Comparison of ENCODE assay signal across 14 cellular contexts in genomic region chr13:45336025-45336800, GRCh38. TPM values are rescaled to one million over a fixed set of nuclear protein-coding genes. Genes with fewer than 3 reads are reported as not detected.
DNase-seq lines count a peak whose midpoint lies in the region; ATAC-seq and TF ChIP-seq lines count a peak whose summit lies in the region.
"Had no signal": no experiment of that assay in that cellular context is flagged by ENCODE, and none has a peak within 500 bp of the region (broad histone marks: within the 10 kb centered on the region; RNA-seq: fewer than 3 reads in every experiment).

No MANE protein-coding gene starts in this region.

- H3K9me3 ChIP-seq in cardiac muscle cell (ENCODE audit: low read depth) = no peaks in the 10 kb centered on the region
- no peaks in the 10 kb centered on the region for H3K9me3 ChIP-seq in hepatocyte (ENCODE audit: low read depth)
- H3K9me3 ChIP-seq: esophagus muscularis mucosa, ovary had no signal

- no peaks in the 10 kb centered on the region for H3K27me3 Mint-ChIP-seq in activated CD4-positive, alpha-beta memory T cell treated with anti-CD3 and anti-CD28 coated beads for 36 hours

- TF ChIP-seq CTCF in cardiac muscle cell (IDR thresholded peaks at IDR 0.05; ENCODE audit: low read depth, low read length) (no peak), hepatocyte (IDR thresholded peaks at IDR 0.05; ENCODE audit: poor library complexity) (no peak)

- H3K27me3 ChIP-seq in cardiac muscle cell = no peaks in the 10 kb centered on the region
- no peaks in the 10 kb centered on the region for H3K27me3 ChIP-seq in hepatocyte
- H3K27me3 ChIP-seq: esophagus muscularis mucosa, ovary had no signal

- CTCF ChIA-PET in activated CD4-positive, alpha-beta memory T cell treated with anti-CD3 and anti-CD28 coated beads for 36 hours (lab: Charles Lee) = interaction anchor here (1.3 kb wide), 1 partner anchor 39 kb away, joined by 3 read pairs; no protein-coding TSS in a partner anchor

- H3K36me3 Mint-ChIP-seq in activated CD4-positive, alpha-beta memory T cell treated with anti-CD3 and anti-CD28 coated beads for 36 hours = peaks cover 62% of the 10 kb centered on the region

- intact Hi-C loops in Right ventricle myocardium inferior (cut with DNase I) = no loop called here
- intact Hi-C loops in activated CD4-positive, alpha-beta memory T cell treated with anti-CD3 and anti-CD28 coated beads for 36 hours (cut with micrococcal nuclease) = no loop called here

- H3K36me3 ChIP-seq in cardiac muscle cell (peaks cover 55% of the 10 kb centered on the region), hepatocyte (replicated peaks; ENCODE audit: insufficient read depth, low read depth) (peaks cover 13% of the 10 kb centered on the region)
- H3K36me3 ChIP-seq: ovary had no signal

- no peaks in the 10 kb centered on the region for H3K9me2 ChIP-seq in hepatocyte (replicated peaks; ENCODE audit: insufficient read depth)

- no peak for ATAC-seq in Right ventricle myocardium inferior
- no peak for ATAC-seq in GM21367 (IDR thresholded peaks at IDR 0.05; ENCODE audit: unreplicated experiment)
- no peak for ATAC-seq in GM18517 (IDR thresholded peaks at IDR 0.05; ENCODE audit: unreplicated experiment)

- H3K4me1 Mint-ChIP-seq in activated CD4-positive, alpha-beta memory T cell treated with anti-CD3 and anti-CD28 coated beads for 36 hours (ENCODE audit: low read depth) = peaks cover 75% of the 10 kb centered on the region

- peaks cover 55% of the 10 kb centered on the region for H4K20me1 ChIP-seq in hepatocyte (ENCODE audit: insufficient read depth, poor library complexity, severe bottlenecking)

- 91% methylated on average over 9 of the region's 9 CpGs for WGBS in hepatocyte (ENCODE audit: low lambda C conversion rate, missing lambda C conversion rate)

- POLR2A ChIA-PET in activated CD4-positive, alpha-beta memory T cell treated with anti-CD3 and anti-CD28 coated beads for 36 hours (lab: Charles Lee) = interaction anchor here (1.6 kb wide), 1 partner anchor 20 kb away, joined by 5 read pairs; no protein-coding TSS in a partner anchor

- DNase-seq in cardiac muscle cell (ENCODE audit: low read depth in 1 of 2, low spot score in 1 of 2) (peak in 1 of 2 donors; percentile 20), Right ventricle myocardium inferior (ENCODE audit: missing footprints) (no peak), hepatocyte (ENCODE audit: low spot score) (no peak), NCI-H69 (lab: John Stamatoyannopoulos, UW) (no peak)
- no peak for DNase-seq in activated CD4-positive, alpha-beta memory T cell treated with anti-CD3 and anti-CD28 coated beads for 36 hours
- no peak for DNase-seq in stimulated activated CD4-positive, alpha-beta T cell treated with anti-CD3 and anti-CD28 coated beads, Interleukin-2, amount 100 ng/mL, for 48 hours
- DNase-seq: aorta, C1 segment of cervical spinal cord, NCI-H1436 treated with DMSO at 0.1 percent for 48 hours, ovary, trophoblast cell had no signal

- H3K27ac Mint-ChIP-seq in activated CD4-positive, alpha-beta memory T cell treated with anti-CD3 and anti-CD28 coated beads for 36 hours = peak overlapping the region; percentile 58

- H3K4me2 ChIP-seq in hepatocyte = peak overlapping the region; percentile 18

- peak overlapping the region; percentile 31 for H3K4me3 Mint-ChIP-seq in activated CD4-positive, alpha-beta memory T cell treated with anti-CD3 and anti-CD28 coated beads for 36 hours

- peaks cover 57% of the 10 kb centered on the region for H3K79me2 ChIP-seq in hepatocyte

- no peaks in the 10 kb centered on the region for H3K9me3 Mint-ChIP-seq in activated CD4-positive, alpha-beta memory T cell treated with anti-CD3 and anti-CD28 coated beads for 36 hours

- no peak overlapping the region for H2AFZ ChIP-seq in hepatocyte

- H3K27ac ChIP-seq in cardiac muscle cell (peak overlapping the region; percentile 58), hepatocyte (no peak overlapping the region)
- H3K27ac ChIP-seq: ovary had no signal

- H3K4me1 ChIP-seq in cardiac muscle cell (ENCODE audit: low read depth) (peaks cover 16% of the 10 kb centered on the region), hepatocyte (ENCODE audit: insufficient read depth) (peaks cover 18% of the 10 kb centered on the region)

- no peak overlapping the region for H3K4me3 ChIP-seq in cardiac muscle cell
- no peak overlapping the region for H3K4me3 ChIP-seq in hepatocyte
- H3K4me3 ChIP-seq: esophagus muscularis mucosa, ovary had no signal

RNA-seq across cellular contexts. Expression of gene TPT1, which starts 4.8 kb away (rescaled TPM):
- total RNA-seq in cardiac muscle cell = 1,619 and 1,761 TPM in 2 replicates
- 823 and 843 TPM in 2 replicates for polyA plus RNA-seq in cardiac muscle cell
- total RNA-seq in Right ventricle myocardium inferior = 4,733 TPM
- total RNA-seq in activated CD4-positive, alpha-beta memory T cell treated with anti-CD3 and anti-CD28 coated beads for 36 hours = 1,000 to 10,000 TPM; 3,227 to 3,264 TPM
- 6,453 and 7,332 TPM in 2 replicates for total RNA-seq in hepatocyte
- 1,047 and 1,085 TPM in 2 replicates for polyA plus RNA-seq in hepatocyte
